1 cellular context compared by ENCODE assay signal in the genomic region with DNA sequence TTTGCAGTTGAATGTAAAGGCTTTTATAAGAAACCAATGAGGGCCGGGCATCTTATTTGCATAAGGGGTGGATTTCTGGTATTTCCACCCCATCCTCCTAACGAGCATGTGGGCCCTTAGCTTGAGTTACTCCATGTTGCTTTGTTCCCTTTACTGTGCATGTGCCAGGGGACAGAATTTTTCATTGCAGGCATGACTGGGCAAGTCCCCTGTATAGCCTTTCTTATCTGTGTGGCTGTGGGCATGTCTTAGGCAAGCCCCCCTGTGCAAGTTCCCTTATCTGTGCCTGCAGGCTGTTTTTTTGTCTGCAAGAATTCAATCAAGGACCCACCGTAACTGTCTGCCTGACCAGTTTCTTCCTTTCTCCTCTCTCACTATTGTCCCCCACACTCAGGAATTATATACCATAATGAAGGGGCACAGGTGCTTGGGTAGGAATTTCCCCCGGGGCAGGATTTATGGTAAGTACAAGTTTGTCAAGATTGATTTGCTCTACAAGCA.
TF ChIP-seq lines count a peak whose summit lies in the region.

No MANE protein-coding gene starts in this region.

TF ChIP-seq in GM23338, 12 proteins besides CTCF, POLR2A, EP300 and RAD21 (continued from another document):
- TF ChIP-seq, protein P1, sequence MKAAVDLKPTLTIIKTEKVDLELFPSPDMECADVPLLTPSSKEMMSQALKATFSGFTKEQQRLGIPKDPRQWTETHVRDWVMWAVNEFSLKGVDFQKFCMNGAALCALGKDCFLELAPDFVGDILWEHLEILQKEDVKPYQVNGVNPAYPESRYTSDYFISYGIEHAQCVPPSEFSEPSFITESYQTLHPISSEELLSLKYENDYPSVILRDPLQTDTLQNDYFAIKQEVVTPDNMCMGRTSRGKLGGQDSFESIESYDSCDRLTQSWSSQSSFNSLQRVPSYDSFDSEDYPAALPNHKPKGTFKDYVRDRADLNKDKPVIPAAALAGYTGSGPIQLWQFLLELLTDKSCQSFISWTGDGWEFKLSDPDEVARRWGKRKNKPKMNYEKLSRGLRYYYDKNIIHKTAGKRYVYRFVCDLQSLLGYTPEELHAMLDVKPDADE (IDR thresholded peaks at IDR 0.05), result no peak
